In the genomic region with DNA sequence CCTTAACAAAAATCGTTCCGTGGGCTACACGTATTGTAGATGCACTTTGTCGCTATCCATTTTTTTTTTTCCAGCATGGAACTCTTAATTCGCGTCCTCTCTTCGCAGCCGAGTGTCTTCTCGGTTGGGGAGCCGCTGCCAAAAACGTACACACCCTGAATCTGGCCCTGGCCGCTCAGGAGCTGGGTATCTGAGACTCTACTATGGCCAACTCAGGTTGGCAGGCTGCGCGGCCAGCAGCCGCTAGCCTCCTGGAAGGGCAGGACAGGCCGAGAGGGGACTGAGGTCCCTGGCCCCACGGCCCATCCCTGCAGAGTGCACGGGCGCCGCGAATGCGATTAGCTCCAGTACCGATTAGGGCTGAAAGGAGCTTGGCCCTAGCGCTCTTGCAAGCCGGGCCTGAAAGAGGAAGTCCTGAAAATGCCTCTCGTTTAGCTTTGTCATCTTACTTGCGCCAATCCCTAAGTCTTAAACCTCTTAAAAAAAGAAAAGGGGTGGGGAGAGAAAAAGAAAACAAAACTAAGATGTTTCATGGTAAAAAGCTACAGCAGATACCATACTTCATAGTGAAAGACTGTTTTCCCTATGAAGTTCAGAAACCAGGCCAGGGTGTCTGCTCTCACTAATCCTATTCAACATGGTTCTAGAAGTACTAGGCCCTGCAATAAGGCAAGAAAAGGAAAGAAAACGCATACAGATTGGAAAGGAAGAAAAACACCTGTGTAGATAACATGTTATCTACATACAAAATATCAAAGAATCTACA, we compare ENCODE assay signal across 8 cellular contexts.
A peak's percentile ranks its signal among the peaks of the same experiment; 100 is the strongest.
DNase-seq lines count a peak whose midpoint lies in the region; ATAC-seq and TF ChIP-seq lines count a peak whose summit lies in the region.

No MANE protein-coding gene starts in this region.

- H3K4me3 Mint-ChIP-seq in Calu3 (ENCODE audit: low read depth, unreplicated experiment): peak overlapping the region; percentile 78

- H2AK5ac ChIP-seq in mesenchymal stem cell (ENCODE audit: low read length, severe bottlenecking): peak overlapping the region; percentile 78

- peak overlapping the region; percentile 77 for H3K4me2 ChIP-seq in mesenchymal stem cell (ENCODE audit: low read length, poor library complexity, severe bottlenecking)

- H3K9ac ChIP-seq in HUES48 (ENCODE audit: low read depth, low read length) (no peak overlapping the region), duodenal mucosa (ENCODE audit: low read depth in 1 of 2, low read length in 2 of 2) (peak overlapping the region; percentile 76 to 84), mesenchymal stem cell (ENCODE audit: low read length) (peak overlapping the region; percentile 89)

- peak overlapping the region; percentile 92 for H4K91ac ChIP-seq in mesenchymal stem cell (ENCODE audit: low read length)

- H2AFZ ChIP-seq in mesenchymal stem cell (ENCODE audit: low read depth, low read length): peak overlapping the region; percentile 99

- no peak overlapping the region for H2BK120ac ChIP-seq in mesenchymal stem cell (ENCODE audit: low read depth, low read length)

- BruUV-seq in Calu3 (replicated peaks; lab: Mats Ljungman, UMichigan): no TSS peak

- H3K23ac ChIP-seq in mesenchymal stem cell (ENCODE audit: low read length in 2 of 2): peak overlapping the region in 1 of 2 experiments; percentile 40

- H3K27ac Mint-ChIP-seq in Calu3 (ENCODE audit: unreplicated experiment): peak overlapping the region; percentile 42

- intact Hi-C loops in Calu3 (cut with micrococcal nuclease; ENCODE audit: unreplicated experiment): loop anchor here (2.0 kb wide), 1 partner anchor 62 kb away; no protein-coding TSS in a partner anchor

- peak overlapping the region; percentile 44 for H2BK15ac ChIP-seq in mesenchymal stem cell (ENCODE audit: low read depth, poor library complexity, severe bottlenecking)

- no peaks in the 10 kb centered on the region for H3K27me3 Mint-ChIP-seq in Calu3 (ENCODE audit: unreplicated experiment)

- H3K4me1 Mint-ChIP-seq in Calu3 (ENCODE audit: low read depth, unreplicated experiment): peaks cover 10% of the 10 kb centered on the region

- ATAC-seq in GM21360 (IDR thresholded peaks at IDR 0.05; ENCODE audit: unreplicated experiment): peak; percentile 59

- peaks cover 17% of the 10 kb centered on the region for H3K36me3 Mint-ChIP-seq in Calu3 (ENCODE audit: insufficient read depth, unreplicated experiment)

- H2BK12ac ChIP-seq in mesenchymal stem cell (ENCODE audit: low read length in 2 of 2): peak overlapping the region; percentile 92 to 93

- peaks cover 25% of the 10 kb centered on the region for H3K4me1 ChIP-seq in HUES48 (ENCODE audit: control insufficient read depth, insufficient read depth, low read length)
- H3K4me1 ChIP-seq in duodenal mucosa (ENCODE audit: control insufficient read depth in 1 of 2, insufficient read depth in 2 of 2, low read length in 2 of 2): peaks cover 7% of the 10 kb centered on the region in 2 donors
- peaks cover 20% of the 10 kb centered on the region for H3K4me1 ChIP-seq in mesenchymal stem cell (ENCODE audit: control insufficient read depth, insufficient read depth, low read depth, low read length)

- WGBS in mesenchymal stem cell: 10% methylated on average over 18 of the region's 28 CpGs

- peaks cover 5% of the 10 kb centered on the region; the same call in 1 of the 2 replicates for H3K9me3 ChIP-seq in HUES48 (ENCODE audit: control insufficient read depth, insufficient read depth, low read length)
- no peaks in the 10 kb centered on the region for H3K9me3 ChIP-seq in duodenal mucosa (ENCODE audit: control insufficient read depth in 1 of 2, low read length in 2 of 2)
- no peaks in the 10 kb centered on the region for H3K9me3 ChIP-seq in mesenchymal stem cell (ENCODE audit: control insufficient read depth, low read length)

- peak overlapping the region in 1 of 2 experiments; percentile 81 for H3K14ac ChIP-seq in mesenchymal stem cell (ENCODE audit: low read length in 2 of 2)

- CTCF ChIA-PET in Calu3 (lab: Charles Lee): interaction anchor here (0.6 to 1.2 kb wide), 6 partner anchors 64 to 561 kb away, joined by 3 to 4 read pairs (median 3); no protein-coding TSS in a partner anchor

- no peak for DNase-seq in Calu3
- peak; percentile 36 for DNase-seq in activated CD4-positive, alpha-beta T cell treated with anti-CD3 and anti-CD28 coated beads, Interleukin-2, amount 50 U/mL, for 1 hour
- peak; percentile 79 for DNase-seq in mesenchymal stem cell
- peak; percentile 21 to 24 for DNase-seq in stimulated activated CD8-positive, alpha-beta memory T cell treated with anti-CD3 and anti-CD28 coated beads, Interleukin-15, amount 100 ng/mL, for 4 hours (ENCODE audit: low read depth in 2 of 2)
- no peak for DNase-seq in cortex of kidney (lab: John Stamatoyannopoulos, UW)

- peaks cover 3% of the 10 kb centered on the region for H3K9me3 Mint-ChIP-seq in Calu3 (ENCODE audit: low read depth, unreplicated experiment)

- peak overlapping the region; percentile 77 for H2BK5ac ChIP-seq in mesenchymal stem cell (ENCODE audit: low read depth, low read length, poor library complexity, severe bottlenecking)

- H3K27me3 ChIP-seq in HUES48 (ENCODE audit: control insufficient read depth, insufficient read depth, low read length) (peaks cover 26% of the 10 kb centered on the region), duodenal mucosa (ENCODE audit: control insufficient read depth in 1 of 2, insufficient read depth in 2 of 2, low read length in 2 of 2) (no peaks in the 10 kb centered on the region), mesenchymal stem cell (ENCODE audit: control insufficient read depth in 1 of 2, insufficient read depth in 1 of 2, low read length in 2 of 2) (no peaks in the 10 kb centered on the region)

- peak overlapping the region; percentile 91 for H4K8ac ChIP-seq in mesenchymal stem cell (ENCODE audit: low read length)

- H3K4me3 ChIP-seq in HUES48 (ENCODE audit: low read depth, low read length): peak overlapping the region; percentile 95
- peak overlapping the region; percentile 75 to 77 for H3K4me3 ChIP-seq in duodenal mucosa (ENCODE audit: low read depth in 1 of 2, low read length in 2 of 2)
- peak overlapping the region; percentile 71 to 84 for H3K4me3 ChIP-seq in mesenchymal stem cell (ENCODE audit: insufficient read depth in 1 of 2, low read depth in 1 of 2, low read length in 2 of 2)

- peak overlapping the region; percentile 83 to 94 for H3K18ac ChIP-seq in mesenchymal stem cell (ENCODE audit: low read depth in 1 of 2, low read length in 2 of 2)

- H3K36me3 ChIP-seq in HUES48 (ENCODE audit: control insufficient read depth, insufficient read depth, low read length) (no peaks in the 10 kb centered on the region), duodenal mucosa (ENCODE audit: control insufficient read depth in 1 of 2, insufficient read depth in 2 of 2, low read length in 2 of 2) (no peaks in the 10 kb centered on the region), mesenchymal stem cell (ENCODE audit: control insufficient read depth in 1 of 2, insufficient read depth in 2 of 2, low read depth in 1 of 2, low read length in 2 of 2) (peaks cover 0 to 5% of the 10 kb centered on the region in 2 experiments)

- H3K27ac ChIP-seq in HUES48 (ENCODE audit: low read depth, low read length): no peak overlapping the region
- H3K27ac ChIP-seq in duodenal mucosa (ENCODE audit: low read depth, low read length): peak overlapping the region; percentile 85
- peak overlapping the region; percentile 65 for H3K27ac ChIP-seq in mesenchymal stem cell (ENCODE audit: low read length, poor library complexity, severe bottlenecking)

- TF ChIP-seq CTCF in Calu3 (IDR thresholded peaks at IDR 0.05; ENCODE audit: unreplicated experiment): no peak

- H3K79me1 ChIP-seq in mesenchymal stem cell (replicated peaks; ENCODE audit: low read length, poor library complexity, severe bottlenecking): peaks cover 6% of the 10 kb centered on the region

- H3K4ac ChIP-seq in mesenchymal stem cell (ENCODE audit: low read depth in 1 of 2, low read length in 2 of 2): peak overlapping the region; percentile 67 to 91

Comparison
In these comparisons a context has a peak if more than half of its experiments do, and no peak if none do; other contexts are left out.
1. DNase-seq: peak in activated CD4-positive, alpha-beta T cell treated with anti-CD3 and anti-CD28 coated beads, Interleukin-2, amount 50 U/mL, for 1 hour (single experiment), mesenchymal stem cell (single experiment) and stimulated activated CD8-positive, alpha-beta memory T cell treated with anti-CD3 and anti-CD28 coated beads, Interleukin-15, amount 100 ng/mL, for 4 hours (2 of 2); none in Calu3 (single experiment) and cortex of kidney (single experiment).
2. Peak in every context shown above with its lines, with median percentiles within 50 percentile points of each other: H3K4me3 ChIP-seq.